1 cellular context compared by ENCODE assay signal in the genomic region with DNA sequence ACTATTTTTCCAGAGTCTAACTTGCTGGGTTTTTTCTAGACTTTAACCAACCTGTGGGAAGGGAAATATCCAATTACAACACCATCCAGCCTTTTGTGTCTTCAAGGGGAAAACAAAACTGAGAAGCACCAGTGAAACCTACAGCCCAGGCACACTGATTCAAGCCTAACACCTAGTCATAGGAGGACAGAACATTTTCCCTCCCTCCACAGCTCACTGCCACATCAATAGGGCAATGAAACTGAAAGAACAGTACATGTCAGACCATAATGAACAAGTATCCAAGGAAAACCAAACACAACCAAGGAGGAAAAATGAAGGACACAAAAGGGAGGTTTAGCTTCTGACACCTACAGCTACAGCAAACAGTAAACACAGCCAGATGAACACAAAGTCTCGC.
TF ChIP-seq lines count a peak whose summit lies in the region.

No MANE protein-coding gene starts in this region.

TF ChIP-seq in K562, 482 proteins besides CTCF, POLR2A, EP300 and RAD21:
- TF ChIP-seq PRMT5 (CRISPR knock-in tag; IDR thresholded peaks at IDR 0.05) (no peak), KDM5B (IDR thresholded peaks at IDR 0.05; ENCODE audit: insufficient replicate concordance, low read depth, low read length) (no peak), SMARCE1 (IDR thresholded peaks at IDR 0.05) (no peak), CC2D1A (IDR thresholded peaks at IDR 0.05) (no peak), NFE2L1 (tag; IDR thresholded peaks at IDR 0.05; ENCODE audit: borderline replicate concordance, low read depth) (no peak), ZEB2 (IDR thresholded peaks at IDR 0.05) (no peak), TCFL5 (CRISPR knock-in tag; conservative IDR thresholded peaks at IDR 0.05) (no peak), RFX5 (IDR thresholded peaks at IDR 0.05; ENCODE audit: low read depth, low read length) (no peak), HDAC2 (IDR thresholded peaks at IDR 0.05) (no peak), MYNN (IDR thresholded peaks at IDR 0.05) (no peak), MYNN (CRISPR knock-in tag; IDR thresholded peaks at IDR 0.05) (no peak), BRD9 (IDR thresholded peaks at IDR 0.05; ENCODE audit: low read depth, partially characterized antibody) (no peak), HNRNPK (IDR thresholded peaks at IDR 0.05; ENCODE audit: low read depth, low read length, poor library complexity, severe bottlenecking) (no peak), MAFK (IDR thresholded peaks at IDR 0.05; ENCODE audit: low read length) (no peak)
- TF ChIP-seq, protein P1, sequence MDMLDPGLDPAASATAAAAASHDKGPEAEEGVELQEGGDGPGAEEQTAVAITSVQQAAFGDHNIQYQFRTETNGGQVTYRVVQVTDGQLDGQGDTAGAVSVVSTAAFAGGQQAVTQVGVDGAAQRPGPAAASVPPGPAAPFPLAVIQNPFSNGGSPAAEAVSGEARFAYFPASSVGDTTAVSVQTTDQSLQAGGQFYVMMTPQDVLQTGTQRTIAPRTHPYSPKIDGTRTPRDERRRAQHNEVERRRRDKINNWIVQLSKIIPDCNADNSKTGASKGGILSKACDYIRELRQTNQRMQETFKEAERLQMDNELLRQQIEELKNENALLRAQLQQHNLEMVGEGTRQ (CRISPR knock-in tag; IDR thresholded peaks at IDR 0.05), result no peak
- TF ChIP-seq, protein P2, sequence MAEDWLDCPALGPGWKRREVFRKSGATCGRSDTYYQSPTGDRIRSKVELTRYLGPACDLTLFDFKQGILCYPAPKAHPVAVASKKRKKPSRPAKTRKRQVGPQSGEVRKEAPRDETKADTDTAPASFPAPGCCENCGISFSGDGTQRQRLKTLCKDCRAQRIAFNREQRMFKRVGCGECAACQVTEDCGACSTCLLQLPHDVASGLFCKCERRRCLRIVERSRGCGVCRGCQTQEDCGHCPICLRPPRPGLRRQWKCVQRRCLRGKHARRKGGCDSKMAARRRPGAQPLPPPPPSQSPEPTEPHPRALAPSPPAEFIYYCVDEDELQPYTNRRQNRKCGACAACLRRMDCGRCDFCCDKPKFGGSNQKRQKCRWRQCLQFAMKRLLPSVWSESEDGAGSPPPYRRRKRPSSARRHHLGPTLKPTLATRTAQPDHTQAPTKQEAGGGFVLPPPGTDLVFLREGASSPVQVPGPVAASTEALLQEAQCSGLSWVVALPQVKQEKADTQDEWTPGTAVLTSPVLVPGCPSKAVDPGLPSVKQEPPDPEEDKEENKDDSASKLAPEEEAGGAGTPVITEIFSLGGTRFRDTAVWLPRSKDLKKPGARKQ (CRISPR knock-in tag; IDR thresholded peaks at IDR 0.05), result no peak
- TF ChIP-seq, protein P3, sequence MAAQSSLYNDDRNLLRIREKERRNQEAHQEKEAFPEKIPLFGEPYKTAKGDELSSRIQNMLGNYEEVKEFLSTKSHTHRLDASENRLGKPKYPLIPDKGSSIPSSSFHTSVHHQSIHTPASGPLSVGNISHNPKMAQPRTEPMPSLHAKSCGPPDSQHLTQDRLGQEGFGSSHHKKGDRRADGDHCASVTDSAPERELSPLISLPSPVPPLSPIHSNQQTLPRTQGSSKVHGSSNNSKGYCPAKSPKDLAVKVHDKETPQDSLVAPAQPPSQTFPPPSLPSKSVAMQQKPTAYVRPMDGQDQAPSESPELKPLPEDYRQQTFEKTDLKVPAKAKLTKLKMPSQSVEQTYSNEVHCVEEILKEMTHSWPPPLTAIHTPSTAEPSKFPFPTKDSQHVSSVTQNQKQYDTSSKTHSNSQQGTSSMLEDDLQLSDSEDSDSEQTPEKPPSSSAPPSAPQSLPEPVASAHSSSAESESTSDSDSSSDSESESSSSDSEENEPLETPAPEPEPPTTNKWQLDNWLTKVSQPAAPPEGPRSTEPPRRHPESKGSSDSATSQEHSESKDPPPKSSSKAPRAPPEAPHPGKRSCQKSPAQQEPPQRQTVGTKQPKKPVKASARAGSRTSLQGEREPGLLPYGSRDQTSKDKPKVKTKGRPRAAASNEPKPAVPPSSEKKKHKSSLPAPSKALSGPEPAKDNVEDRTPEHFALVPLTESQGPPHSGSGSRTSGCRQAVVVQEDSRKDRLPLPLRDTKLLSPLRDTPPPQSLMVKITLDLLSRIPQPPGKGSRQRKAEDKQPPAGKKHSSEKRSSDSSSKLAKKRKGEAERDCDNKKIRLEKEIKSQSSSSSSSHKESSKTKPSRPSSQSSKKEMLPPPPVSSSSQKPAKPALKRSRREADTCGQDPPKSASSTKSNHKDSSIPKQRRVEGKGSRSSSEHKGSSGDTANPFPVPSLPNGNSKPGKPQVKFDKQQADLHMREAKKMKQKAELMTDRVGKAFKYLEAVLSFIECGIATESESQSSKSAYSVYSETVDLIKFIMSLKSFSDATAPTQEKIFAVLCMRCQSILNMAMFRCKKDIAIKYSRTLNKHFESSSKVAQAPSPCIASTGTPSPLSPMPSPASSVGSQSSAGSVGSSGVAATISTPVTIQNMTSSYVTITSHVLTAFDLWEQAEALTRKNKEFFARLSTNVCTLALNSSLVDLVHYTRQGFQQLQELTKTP (IDR thresholded peaks at IDR 0.05; ENCODE audit: low read depth in 1 of 2, partially characterized antibody in 2 of 2), result no peak
TF ChIP-seq in K562: peak in this region for 0.
